ENCODE assay signal across 30 cellular contexts in genomic region chrX:45598841-45599240, GRCh38.
A peak's percentile ranks its signal among the peaks of the same experiment; 100 is the strongest.
DNase-seq lines count a peak whose midpoint lies in the region; ATAC-seq, FAIRE-seq and TF ChIP-seq lines count a peak whose summit lies in the region.
"Had no signal": no experiment of that assay in that cellular context is flagged by ENCODE, and none has a peak within 500 bp of the region (broad histone marks: within the 10 kb centered on the region; RNA-seq: fewer than 3 reads in every experiment).

No MANE protein-coding gene starts in this region.

- no peaks in the 10 kb centered on the region for H3K79me2 ChIP-seq in HepG2 (ENCODE audit: insufficient read depth, low read length)

- 78% methylated on average over 2 of the region's 3 CpGs for WGBS in mesenchymal stem cell
- 33% methylated on average over 3 of the region's 3 CpGs for WGBS in HepG2 (ENCODE audit: low lambda C conversion rate)

- H3K27me3 Mint-ChIP-seq in HFFc6 (ENCODE audit: insufficient read depth) (no peaks in the 10 kb centered on the region), chondrocyte (ENCODE audit: low read depth) (no peaks in the 10 kb centered on the region)
- H3K27me3 Mint-ChIP-seq: activated CD8-positive, alpha-beta T cell treated with anti-CD3 and anti-CD28 coated beads for 36 hours; activated naive CD4-positive, alpha-beta T cell treated with anti-CD3 and anti-CD28 coated beads, Interleukin-2, amount 50 U/mL, for 24 hours had no signal

- no peak overlapping the region for H3K27ac ChIP-seq in mesenchymal stem cell (ENCODE audit: low read length, poor library complexity, severe bottlenecking)
- H3K27ac ChIP-seq in HepG2 (ENCODE audit: extremely low read length, insufficient read depth, low read length), result no peak overlapping the region
- H3K27ac ChIP-seq: BLaER1, esophagus squamous epithelium, Peyer's patch, SJCRH30, skin epidermis, tibial nerve had no signal

- H2AFZ ChIP-seq in mesenchymal stem cell (ENCODE audit: low read depth, low read length), result no peak overlapping the region
- H2AFZ ChIP-seq in HepG2 (ENCODE audit: low read length), result no peak overlapping the region

- H3K9me3 Mint-ChIP-seq in HFFc6 (no peaks in the 10 kb centered on the region), chondrocyte (ENCODE audit: low read depth) (peaks cover 3% of the 10 kb centered on the region)
- H3K9me3 Mint-ChIP-seq: activated CD8-positive, alpha-beta T cell treated with anti-CD3 and anti-CD28 coated beads for 36 hours; activated naive CD4-positive, alpha-beta T cell treated with anti-CD3 and anti-CD28 coated beads, Interleukin-2, amount 50 U/mL, for 24 hours; activated T-helper 2 cell treated with anti-CD3 and anti-CD28 coated beads, Interferon-gamma antibody, Interleukin-2, Interleukin-4, amounts not matched to agents 10 μg/mL and 5 μg/mL and 100 μg/mL, durations not matched to agents 14 hours and 24 hours and 36 hours; naive thymus-derived CD8-positive, alpha-beta T cell; T-cell had no signal

- H3K9me3 ChIP-seq in mesenchymal stem cell (ENCODE audit: control insufficient read depth, low read length) (no peaks in the 10 kb centered on the region), HepG2 (ENCODE audit: low read length) (no peaks in the 10 kb centered on the region)
- H3K9me3 ChIP-seq: BLaER1, esophagus squamous epithelium, Peyer's patch, SJCRH30, tibial nerve had no signal

- H3K36me3 ChIP-seq in mesenchymal stem cell (ENCODE audit: control insufficient read depth in 1 of 2, insufficient read depth in 2 of 2, low read depth in 1 of 2, low read length in 2 of 2), result no peaks in the 10 kb centered on the region
- H3K36me3 ChIP-seq in HepG2 (replicated peaks in 1 of 2; ENCODE audit: control insufficient read depth in 1 of 2, insufficient read depth in 2 of 2, low read length in 2 of 2), result no peaks in the 10 kb centered on the region
- H3K36me3 ChIP-seq: BLaER1, esophagus squamous epithelium, Peyer's patch, SJCRH30, tibial nerve had no signal

- in situ Hi-C loops in HepG2 (cut with HindIII; ENCODE audit: extremely low pct_ligation_motif_present, low pct_unique_long_range_greater_than_20kb), result no loop called here

- intact Hi-C loops in HepG2 (cut with micrococcal nuclease; ENCODE audit: unreplicated experiment), result no loop called here

- peak; percentile 70 for DNase-seq in AG10803 (ENCODE audit: low read depth)
- peak; percentile 77 for DNase-seq in HFFc6
- DNase-seq in chondrocyte (ENCODE audit: low spot score), result no peak
- peak; percentile 36 for DNase-seq in mesenchymal stem cell
- no peak for DNase-seq in 8988T
- DNase-seq in DMS53 treated with DMSO at 0.1 percent for 48 hours (lab: John Stamatoyannopoulos, UW; ENCODE audit: unreplicated experiment), result no peak
- no peak for DNase-seq in HepG2 (ENCODE audit: low spot score)
- DNase-seq in NCI-H187 (lab: John Stamatoyannopoulos, UW), result no peak
- DNase-seq: activated CD4-positive, CD25-positive, alpha-beta regulatory T cell treated with anti-CD3 and anti-CD28 coated beads, Interleukin-2, amount 50 U/mL, for 72 hours; activated CD8-positive, alpha-beta T cell treated with anti-CD3 and anti-CD28 coated beads for 36 hours; anterior cingulate cortex; caudate nucleus; DMS53; esophagus squamous epithelium; kidney; naive thymus-derived CD8-positive, alpha-beta T cell; NCI-H1105 treated with DMSO at 0.1 percent for 48 hours; NCI-H2029 treated with DMSO at 0.1 percent for 48 hours; NCI-H226; Peyer's patch; SJCRH30; stimulated activated CD4-positive, alpha-beta T cell treated with anti-CD3 and anti-CD28 coated beads, Interleukin-1b, Interleukin-23, amount 100 ng/mL, for 48 hours; T-cell had no signal

- H3K14ac ChIP-seq in mesenchymal stem cell (ENCODE audit: low read length in 2 of 2), result no peak overlapping the region

- ATAC-seq in HepG2, result no peak
- ATAC-seq: activated CD8-positive, alpha-beta T cell treated with anti-CD3 and anti-CD28 coated beads for 36 hours; GM12878; naive thymus-derived CD8-positive, alpha-beta T cell; T-cell had no signal

- no peaks in the 10 kb centered on the region for H3K36me3 Mint-ChIP-seq in HFFc6 (ENCODE audit: low read depth)
- H3K36me3 Mint-ChIP-seq in chondrocyte (ENCODE audit: low read depth), result no peaks in the 10 kb centered on the region
- H3K36me3 Mint-ChIP-seq: activated naive CD4-positive, alpha-beta T cell treated with anti-CD3 and anti-CD28 coated beads, Interleukin-2, amount 50 U/mL, for 24 hours; naive thymus-derived CD8-positive, alpha-beta T cell; T-cell had no signal

- no peak overlapping the region for H2AK5ac ChIP-seq in mesenchymal stem cell (ENCODE audit: low read length, severe bottlenecking)

- TF ChIP-seq CTCF in AG10803 (conservative IDR thresholded peaks at IDR 0.05; ENCODE audit: low read length) (no peak), HFFc6 (IDR thresholded peaks at IDR 0.05) (no peak), chondrocyte (IDR thresholded peaks at IDR 0.05) (no peak), HepG2 (CRISPR knock-in tag; IDR thresholded peaks at IDR 0.05) (no peak)

- H3K4me1 ChIP-seq in mesenchymal stem cell (ENCODE audit: control insufficient read depth, insufficient read depth, low read depth, low read length) (no peaks in the 10 kb centered on the region), HepG2 (ENCODE audit: insufficient read depth, low read length) (no peaks in the 10 kb centered on the region)
- H3K4me1 ChIP-seq: BLaER1, esophagus squamous epithelium, Peyer's patch, SJCRH30, tibial nerve had no signal

- no peaks in the 10 kb centered on the region for H3K79me1 ChIP-seq in mesenchymal stem cell (replicated peaks; ENCODE audit: low read length, poor library complexity, severe bottlenecking)

- POLR2A ChIA-PET in HepG2 (lab: Yijun Ruan, JAX), result no interaction called here

- H3K23ac ChIP-seq in mesenchymal stem cell (ENCODE audit: low read length in 2 of 2), result no peak overlapping the region

- H4K20me1 ChIP-seq in HepG2 (ENCODE audit: insufficient read depth, low read length), result no peaks in the 10 kb centered on the region
- H4K20me1 ChIP-seq: BLaER1 had no signal

- no TSS peak for BruUV-seq in HepG2 (replicated peaks; lab: Mats Ljungman, UMichigan)

- no peak overlapping the region for H2BK12ac ChIP-seq in mesenchymal stem cell (ENCODE audit: low read length in 2 of 2)

- H3K4me3 Mint-ChIP-seq in HFFc6 (no peak overlapping the region), chondrocyte (ENCODE audit: unreplicated experiment) (no peak overlapping the region)
- H3K4me3 Mint-ChIP-seq: activated CD8-positive, alpha-beta T cell treated with anti-CD3 and anti-CD28 coated beads for 36 hours; activated naive CD4-positive, alpha-beta T cell treated with anti-CD3 and anti-CD28 coated beads, Interleukin-2, amount 50 U/mL, for 24 hours; naive thymus-derived CD8-positive, alpha-beta T cell; T-cell had no signal

- no peak overlapping the region for H4K8ac ChIP-seq in mesenchymal stem cell (ENCODE audit: low read length)

- H3K27ac Mint-ChIP-seq in HFFc6 (peak overlapping the region; percentile 88), chondrocyte (ENCODE audit: unreplicated experiment) (peak overlapping the region; percentile 77)
- H3K27ac Mint-ChIP-seq: activated CD8-positive, alpha-beta T cell treated with anti-CD3 and anti-CD28 coated beads for 36 hours; activated naive CD4-positive, alpha-beta T cell treated with anti-CD3 and anti-CD28 coated beads, Interleukin-2, amount 50 U/mL, for 24 hours; activated T-helper 2 cell treated with anti-CD3 and anti-CD28 coated beads, Interferon-gamma antibody, Interleukin-2, Interleukin-4, amounts not matched to agents 10 μg/mL and 5 μg/mL and 100 μg/mL, durations not matched to agents 14 hours and 24 hours and 36 hours; naive thymus-derived CD8-positive, alpha-beta T cell; T-cell had no signal

- H3K4me2 ChIP-seq in mesenchymal stem cell (ENCODE audit: low read length, poor library complexity, severe bottlenecking) (no peak overlapping the region), HepG2 (ENCODE audit: low read depth, low read length) (no peak overlapping the region)
- H3K4me2 ChIP-seq: BLaER1 had no signal

- peaks cover 0 to 3% of the 10 kb centered on the region in 2 experiments for H3K27me3 ChIP-seq in mesenchymal stem cell (ENCODE audit: control insufficient read depth in 1 of 2, insufficient read depth in 1 of 2, low read length in 2 of 2)
- no peaks in the 10 kb centered on the region for H3K27me3 ChIP-seq in HepG2 (ENCODE audit: control insufficient read depth in 1 of 2, insufficient read depth in 2 of 2, low read length in 2 of 2)
- H3K27me3 ChIP-seq: BLaER1, esophagus squamous epithelium, Peyer's patch, SJCRH30, tibial nerve had no signal

- H3K4me3 ChIP-seq in AG10803 (ENCODE audit: low read length) (no peak overlapping the region), mesenchymal stem cell (ENCODE audit: insufficient read depth in 1 of 2, low read depth in 1 of 2, low read length in 2 of 2) (no peak overlapping the region), HepG2 (replicated peaks in 1 of 3; ENCODE audit: insufficient read depth in 1 of 3, low read depth in 2 of 3, low read length in 3 of 3) (no peak overlapping the region)
- H3K4me3 ChIP-seq: BLaER1, esophagus squamous epithelium, GM12878, Peyer's patch, SJCRH30, skin epidermis, tibial nerve had no signal

- no peak overlapping the region for H2BK15ac ChIP-seq in mesenchymal stem cell (ENCODE audit: low read depth, poor library complexity, severe bottlenecking)

- no peak for FAIRE-seq in HepG2 (lab: Jason Lieb, UNC)
- FAIRE-seq: endometrium, GM12878, kidney had no signal

- H3K4me1 Mint-ChIP-seq in HFFc6 (ENCODE audit: low read depth) (peaks cover 55% of the 10 kb centered on the region), chondrocyte (ENCODE audit: low read depth) (peaks cover 33% of the 10 kb centered on the region)
- H3K4me1 Mint-ChIP-seq: activated naive CD4-positive, alpha-beta T cell treated with anti-CD3 and anti-CD28 coated beads, Interleukin-2, amount 50 U/mL, for 24 hours; naive thymus-derived CD8-positive, alpha-beta T cell; T-cell had no signal

- no peak for TF ChIP-seq RAD21 in HepG2 (CRISPR knock-in tag; IDR thresholded peaks at IDR 0.05)

- TF ChIP-seq EP300 in HepG2 (IDR thresholded peaks at IDR 0.05; ENCODE audit: low read depth in 2 of 2, low read length in 2 of 2) (no peak), HepG2 (CRISPR knock-in tag; IDR thresholded peaks at IDR 0.05; ENCODE audit: borderline replicate concordance) (no peak)

- CTCF ChIA-PET in HepG2 (lab: Yijun Ruan, JAX; ENCODE audit: low intra/inter-chr PET ratio, low total read pairs), result no interaction called here

- H3K4ac ChIP-seq in mesenchymal stem cell (ENCODE audit: low read depth in 1 of 2, low read length in 2 of 2), result no peak overlapping the region

- no peak overlapping the region for H3K18ac ChIP-seq in mesenchymal stem cell (ENCODE audit: low read depth in 1 of 2, low read length in 2 of 2)

- TF ChIP-seq POLR2A in HepG2 (IDR thresholded peaks at IDR 0.05; ENCODE audit: insufficient read depth in 1 of 2, low read depth in 2 of 2, low read length in 2 of 2), result no peak

- H2BK5ac ChIP-seq in mesenchymal stem cell (ENCODE audit: low read depth, low read length, poor library complexity, severe bottlenecking), result no peak overlapping the region

- no peak overlapping the region for H4K91ac ChIP-seq in mesenchymal stem cell (ENCODE audit: low read length)

- H3K9ac ChIP-seq in mesenchymal stem cell (ENCODE audit: low read length), result no peak overlapping the region
- H3K9ac ChIP-seq in HepG2 (ENCODE audit: insufficient read depth, low read depth, low read length), result no peak overlapping the region
- H3K9ac ChIP-seq: BLaER1 had no signal

- H2BK120ac ChIP-seq in mesenchymal stem cell (ENCODE audit: low read depth, low read length), result no peak overlapping the region

TF ChIP-seq in HepG2, 621 proteins besides CTCF, POLR2A, EP300 and RAD21 (continues in another document):
- no peak for TF ChIP-seq KLF13 (CRISPR knock-in tag; IDR thresholded peaks at IDR 0.05)

Comparison
In these comparisons a context has a peak if more than half of its experiments do, and no peak if none do; other contexts are left out.
1. DNase-seq: peak in AG10803 (single experiment), HFFc6 (single experiment) and mesenchymal stem cell (single experiment); none in chondrocyte (single experiment), 8988T (single experiment), DMS53 treated with DMSO at 0.1 percent for 48 hours (single experiment), HepG2 (single experiment) and NCI-H187 (0 of 2).